Comparison of ENCODE assay signal across 8 cellular contexts in the genomic region with DNA sequence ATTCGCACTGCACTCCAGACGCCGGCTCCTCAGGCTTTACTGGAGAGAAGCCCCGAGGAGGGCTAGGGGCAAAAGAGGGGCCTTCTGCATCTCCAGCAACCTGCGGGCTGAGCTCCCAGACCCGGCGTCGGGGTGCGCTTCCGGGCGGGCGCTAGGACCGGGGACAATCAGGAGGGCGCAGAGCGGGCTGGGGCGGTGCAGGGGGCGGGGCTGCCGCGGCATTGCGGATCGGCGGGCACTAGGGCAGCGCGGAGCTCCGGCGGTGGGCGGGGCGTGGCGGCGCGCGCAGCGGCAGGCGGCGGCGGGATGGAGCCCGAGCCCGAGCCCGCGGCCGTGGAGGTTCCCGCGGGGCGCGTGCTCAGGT. TPM values are rescaled to one million over a fixed set of nuclear protein-coding genes. Genes with fewer than 3 reads are reported as not detected.
DNase-seq lines count a peak whose midpoint lies in the region; ATAC-seq and TF ChIP-seq lines count a peak whose summit lies in the region.

A gene (plus strand): TSS at position 274 of the 364 bp plus-strand sequence. CDS start 33 bp downstream, at position 307.

- H3K4me3 ChIP-seq in ascending aorta, result peak within 1 kb of the TSS; percentile 78 to 82
- peak within 1 kb of the TSS; percentile 73 for H3K4me3 ChIP-seq in right cardiac atrium (ENCODE audit: low read length)
- peak within 1 kb of the TSS; percentile 82 to 97 for H3K4me3 ChIP-seq in vagina

- H3K27me3 ChIP-seq in ascending aorta (no peaks in the 10 kb centered on the region), right cardiac atrium (ENCODE audit: control insufficient read depth, insufficient read depth) (no peaks in the 10 kb centered on the region), vagina (no peaks in the 10 kb centered on the region)

- in situ Hi-C loops in GM13977 (cut with MboI; ENCODE audit: low pct_unique_long_range_greater_than_20kb, low sequenced_read_pairs, unreplicated experiment), result no loop called here

- H3K9me3 ChIP-seq in ascending aorta, result no peaks in the 10 kb centered on the region
- no peaks in the 10 kb centered on the region for H3K9me3 ChIP-seq in right cardiac atrium (ENCODE audit: control insufficient read depth, low read length)
- H3K9me3 ChIP-seq in vagina, result no peaks in the 10 kb centered on the region

- H3K4me1 ChIP-seq in ascending aorta (peaks cover 23 to 38% of the 10 kb centered on the region in 2 donors), right cardiac atrium (ENCODE audit: control insufficient read depth, insufficient read depth, low read length) (peaks cover 9% of the 10 kb centered on the region), vagina (peaks cover 52% of the 10 kb centered on the region)

- TF ChIP-seq POLR2A in vagina (IDR thresholded peaks at IDR 0.05), result no peak

- DNase-seq in GM13977 (ENCODE audit: low spot score), result peak; percentile 100
- peak; percentile 36 for DNase-seq in NCI-H2029 treated with DMSO at 0.1 percent for 48 hours (lab: John Stamatoyannopoulos, UW)
- peak; percentile 90 for DNase-seq in T-helper 22 cell (ENCODE audit: low read depth)
- peak; percentile 65 to 96 for DNase-seq in ascending aorta (ENCODE audit: low spot score in 2 of 2)
- DNase-seq in right cardiac atrium, result peak; percentile 96 to 99 (median 99)
- peak; percentile 92 for DNase-seq in putamen (ENCODE audit: low spot score)
- DNase-seq in vagina (ENCODE audit: extremely low spot score in 2 of 2), result no peak

- H3K36me3 ChIP-seq in ascending aorta (peaks cover 0 to 4% of the 10 kb centered on the region in 2 donors), vagina (peaks cover 0 to 10% of the 10 kb centered on the region in 2 donors)

- ATAC-seq in HG02885 (IDR thresholded peaks at IDR 0.05; ENCODE audit: poor library complexity, unreplicated experiment) (peak; percentile 77), right cardiac atrium (peak; percentile 88 to 93)

- intact Hi-C loops in ascending aorta (cut with DNase I), result loop anchor here (10.0 kb wide), 1 partner anchor 481 kb away; no protein-coding TSS in a partner anchor
- intact Hi-C loops in right cardiac atrium (cut with DNase I), result loop anchor here in 3 of 4 donors (2.0 to 5.0 kb wide), 3 partner anchors 71 to 89 kb away; a partner anchor contains a TSS
- intact Hi-C loops in vagina (cut with DNase I), result loop anchor here (5.0 kb wide), 1 partner anchor 89 kb away; no protein-coding TSS in a partner anchor

- TF ChIP-seq CTCF in GM13977 (IDR thresholded peaks at IDR 0.05; ENCODE audit: extremely low read depth, insufficient read depth, missing control alignments) (no peak), ascending aorta (IDR thresholded peaks at IDR 0.05) (no peak), vagina (IDR thresholded peaks at IDR 0.05) (no peak)

- H3K27ac ChIP-seq in ascending aorta, result peak within 1 kb of the TSS; percentile 74 to 88
- H3K27ac ChIP-seq in right cardiac atrium (ENCODE audit: low read length), result peak within 1 kb of the TSS; percentile 59
- H3K27ac ChIP-seq in vagina, result peak within 1 kb of the TSS; percentile 92

- WGBS in right cardiac atrium, result under 1% methylated on average over 45 of the region's 45 CpGs

RNA-seq across cellular contexts. Expression of the gene that starts here (rescaled TPM):
- total RNA-seq in ascending aorta, result 92.7 TPM
- 1 to 10 TPM; 5.9 to 7.1 (median 6.8) TPM for total RNA-seq in right cardiac atrium
- 9.6 TPM for polyA plus RNA-seq in right cardiac atrium
- total RNA-seq in vagina, result 30.9 TPM

Comparison
In these comparisons a context has a peak if more than half of its experiments do, and no peak if none do; other contexts are left out.
1. DNase-seq: peak in GM13977 (single experiment), NCI-H2029 treated with DMSO at 0.1 percent for 48 hours (single experiment), T-helper 22 cell (single experiment), ascending aorta (2 of 2), right cardiac atrium (3 of 3) and putamen (single experiment); none in vagina (0 of 2).
2. Peak in every context shown above with its lines, with median percentiles within 50 percentile points of each other: H3K27ac ChIP-seq and H3K4me3 ChIP-seq.